ENCODE assay signal across 1 cellular context in the genomic region with DNA sequence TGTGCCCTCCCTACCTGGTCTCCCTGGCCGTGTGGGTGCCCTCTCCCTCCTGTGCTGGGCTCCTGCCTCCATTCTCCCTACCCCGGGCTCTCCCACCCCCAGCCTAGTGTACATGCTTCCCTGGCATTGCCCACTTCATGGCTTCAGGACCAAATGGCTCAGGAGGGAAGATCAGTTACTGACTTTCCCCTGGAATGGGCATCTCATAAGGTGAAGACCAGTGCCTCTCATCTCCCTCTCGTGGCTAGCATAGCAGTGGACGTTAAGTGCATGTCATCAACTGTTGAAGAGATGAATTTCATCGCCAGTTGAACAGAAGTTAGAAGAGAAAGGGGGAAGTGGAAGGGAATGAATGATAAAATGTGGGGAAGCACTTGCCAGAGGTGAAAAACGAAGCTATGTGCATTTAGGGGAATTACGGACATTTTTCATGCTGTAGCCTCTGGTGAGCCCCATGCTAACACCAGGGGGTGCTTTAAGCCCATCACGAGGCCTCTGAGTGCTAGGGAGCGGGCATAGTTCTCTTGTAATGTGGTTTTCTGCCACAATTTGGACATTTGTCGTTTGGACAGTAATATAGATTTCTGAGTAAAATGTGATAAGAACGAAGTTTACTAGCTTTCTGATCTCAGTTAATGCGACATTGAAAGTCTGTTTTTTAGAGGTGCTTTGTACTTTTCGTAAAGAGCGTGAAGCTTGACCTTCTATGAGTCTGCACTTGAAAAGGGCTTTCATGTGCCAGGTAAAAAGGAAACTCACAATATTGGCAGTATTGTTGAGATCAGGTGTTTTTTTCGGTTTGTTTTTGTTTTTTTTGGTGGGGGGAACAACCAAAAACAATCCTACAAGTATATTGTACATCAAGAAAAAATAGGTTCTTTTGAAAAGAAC.
TF ChIP-seq lines count a peak whose summit lies in the region.

No MANE protein-coding gene starts in this region.

TF ChIP-seq in K562, 482 proteins besides CTCF, POLR2A, EP300 and RAD21 (continued from another document):
- TF ChIP-seq, protein P1, sequence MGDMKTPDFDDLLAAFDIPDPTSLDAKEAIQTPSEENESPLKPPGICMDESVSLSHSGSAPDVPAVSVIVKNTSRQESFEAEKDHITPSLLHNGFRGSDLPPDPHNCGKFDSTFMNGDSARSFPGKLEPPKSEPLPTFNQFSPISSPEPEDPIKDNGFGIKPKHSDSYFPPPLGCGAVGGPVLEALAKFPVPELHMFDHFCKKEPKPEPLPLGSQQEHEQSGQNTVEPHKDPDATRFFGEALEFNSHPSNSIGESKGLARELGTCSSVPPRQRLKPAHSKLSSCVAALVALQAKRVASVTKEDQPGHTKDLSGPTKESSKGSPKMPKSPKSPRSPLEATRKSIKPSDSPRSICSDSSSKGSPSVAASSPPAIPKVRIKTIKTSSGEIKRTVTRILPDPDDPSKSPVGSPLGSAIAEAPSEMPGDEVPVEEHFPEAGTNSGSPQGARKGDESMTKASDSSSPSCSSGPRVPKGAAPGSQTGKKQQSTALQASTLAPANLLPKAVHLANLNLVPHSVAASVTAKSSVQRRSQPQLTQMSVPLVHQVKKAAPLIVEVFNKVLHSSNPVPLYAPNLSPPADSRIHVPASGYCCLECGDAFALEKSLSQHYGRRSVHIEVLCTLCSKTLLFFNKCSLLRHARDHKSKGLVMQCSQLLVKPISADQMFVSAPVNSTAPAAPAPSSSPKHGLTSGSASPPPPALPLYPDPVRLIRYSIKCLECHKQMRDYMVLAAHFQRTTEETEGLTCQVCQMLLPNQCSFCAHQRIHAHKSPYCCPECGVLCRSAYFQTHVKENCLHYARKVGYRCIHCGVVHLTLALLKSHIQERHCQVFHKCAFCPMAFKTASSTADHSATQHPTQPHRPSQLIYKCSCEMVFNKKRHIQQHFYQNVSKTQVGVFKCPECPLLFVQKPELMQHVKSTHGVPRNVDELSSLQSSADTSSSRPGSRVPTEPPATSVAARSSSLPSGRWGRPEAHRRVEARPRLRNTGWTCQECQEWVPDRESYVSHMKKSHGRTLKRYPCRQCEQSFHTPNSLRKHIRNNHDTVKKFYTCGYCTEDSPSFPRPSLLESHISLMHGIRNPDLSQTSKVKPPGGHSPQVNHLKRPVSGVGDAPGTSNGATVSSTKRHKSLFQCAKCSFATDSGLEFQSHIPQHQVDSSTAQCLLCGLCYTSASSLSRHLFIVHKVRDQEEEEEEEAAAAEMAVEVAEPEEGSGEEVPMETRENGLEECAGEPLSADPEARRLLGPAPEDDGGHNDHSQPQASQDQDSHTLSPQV (IDR thresholded peaks at IDR 0.05): 0 out of 2 replicates have a peak, but pooled peaks have one; percentile 48
- TF ChIP-seq SMC3 (conservative IDR thresholded peaks at IDR 0.05; ENCODE audit: insufficient read depth, low read depth, low read length) (peak; percentile 91), CC2D1A (IDR thresholded peaks at IDR 0.05) (peak; percentile 69), ARHGAP35 (IDR thresholded peaks at IDR 0.05; ENCODE audit: partially characterized antibody) (no peak), CHD7 (IDR thresholded peaks at IDR 0.05; ENCODE audit: low read depth, low read length) (no peak), CBX1 (IDR thresholded peaks at IDR 0.05; ENCODE audit: low read depth) (no peak), MAZ (CRISPR knock-in tag; conservative IDR thresholded peaks at IDR 0.05 in 1 of 2, IDR thresholded peaks at IDR 0.05 in 1 of 2) (0 out of 4 replicates have a peak, but pooled peaks of 1 of the 2 experiments have one; percentile 27), TAF1 (IDR thresholded peaks at IDR 0.05; ENCODE audit: control insufficient read depth, extremely low read depth, insufficient read depth, low read length, severe bottlenecking) (no peak), STAG1 (CRISPR knock-in tag; IDR thresholded peaks at IDR 0.05; ENCODE audit: borderline replicate concordance) (peak; percentile 81; the same call in 1 of the 2 replicates)
- TF ChIP-seq, protein P2, sequence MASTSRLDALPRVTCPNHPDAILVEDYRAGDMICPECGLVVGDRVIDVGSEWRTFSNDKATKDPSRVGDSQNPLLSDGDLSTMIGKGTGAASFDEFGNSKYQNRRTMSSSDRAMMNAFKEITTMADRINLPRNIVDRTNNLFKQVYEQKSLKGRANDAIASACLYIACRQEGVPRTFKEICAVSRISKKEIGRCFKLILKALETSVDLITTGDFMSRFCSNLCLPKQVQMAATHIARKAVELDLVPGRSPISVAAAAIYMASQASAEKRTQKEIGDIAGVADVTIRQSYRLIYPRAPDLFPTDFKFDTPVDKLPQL (IDR thresholded peaks at IDR 0.05; ENCODE audit: extremely low read depth, insufficient read length): no peak
TF ChIP-seq in K562: peak in this region for 7.
